ENCODE assay signal across 8 cellular contexts in the genomic region with DNA sequence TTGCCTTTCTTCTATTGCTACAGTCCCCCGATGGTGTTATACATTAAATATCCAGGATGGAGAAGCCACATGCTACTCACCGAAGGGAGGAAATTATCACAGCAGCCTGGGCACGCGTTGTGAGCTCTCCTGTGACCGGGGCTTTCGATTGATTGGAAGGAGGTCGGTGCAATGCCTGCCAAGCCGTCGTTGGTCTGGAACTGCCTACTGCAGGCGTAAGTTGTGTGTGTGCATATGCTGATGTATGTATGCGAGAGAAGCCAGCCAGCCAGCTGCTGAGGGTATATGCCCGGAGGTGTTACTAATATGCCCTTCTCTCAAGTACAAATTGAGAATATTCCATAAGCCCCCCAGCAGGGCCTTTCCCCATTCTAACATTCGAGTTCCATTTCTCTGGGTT. TPM values are rescaled to one million over a fixed set of nuclear protein-coding genes. Genes with fewer than 3 reads are reported as not detected.
"Had no signal": no experiment of that assay in that cellular context is flagged by ENCODE, and none has a peak within 500 bp of the region (broad histone marks: within the 10 kb centered on the region; RNA-seq: fewer than 3 reads in every experiment).

No MANE protein-coding gene starts in this region.

- DNase-seq: KBM-7, KG1 had no signal

- H3K9ac ChIP-seq: KMS-11 had no signal

- FAIRE-seq: HepG2, HTR-8/SVneo, K562 had no signal

- H3K4me3 ChIP-seq: K562 had no signal

- ATAC-seq: HepG2, K562 had no signal

- H3K27ac ChIP-seq: HL-60, KMS-11 had no signal

RNA-seq across cellular contexts. Expression of a gene that starts 18.2 kb away (rescaled TPM):
- polyA plus RNA-seq: IgD-negative memory B cell had no signal
